In genomic region chr4:109406337-109406931, GRCh38 we compare ENCODE assay signal across 8 cellular contexts. TPM values are rescaled to one million over a fixed set of nuclear protein-coding genes. Genes with fewer than 3 reads are reported as not detected.
DNase-seq lines count a peak whose midpoint lies in the region; ATAC-seq and TF ChIP-seq lines count a peak whose summit lies in the region.

No MANE protein-coding gene starts in this region.

- H3K9ac ChIP-seq in OCI-LY3 (ENCODE audit: low read length): no peak overlapping the region

- DNase-seq in NOMO-1 (lab: John Stamatoyannopoulos, UW; ENCODE audit: unreplicated experiment in 2 of 2): peak; percentile 7 to 17
- DNase-seq in NOMO-1 treated with dmso at 0.1 percent for 144 hours (lab: John Stamatoyannopoulos, UW; ENCODE audit: unreplicated experiment): no peak
- peak; percentile 63 for DNase-seq in dedifferentiated amniotic fluid mesenchymal stem cell (ENCODE audit: extremely low spot score)
- no peak for DNase-seq in lung (ENCODE audit: low spot score)
- no peak for DNase-seq in OCI-M2 (lab: John Stamatoyannopoulos, UW; ENCODE audit: unreplicated experiment)

- H3K36me3 ChIP-seq in OCI-LY3 (replicated peaks; ENCODE audit: low read depth, low read length) (no peaks in the 10 kb centered on the region), lung (ENCODE audit: control insufficient read depth in 2 of 2, insufficient read depth in 2 of 2, low read length in 2 of 2) (no peaks in the 10 kb centered on the region)

- H3K27me3 ChIP-seq in OCI-LY3 (ENCODE audit: low read depth, low read length) (peaks cover 5% of the 10 kb centered on the region; the same call in 1 of the 2 replicates), lung (ENCODE audit: control insufficient read depth, insufficient read depth) (no peaks in the 10 kb centered on the region)

- H3K9me3 ChIP-seq in OCI-LY3 (ENCODE audit: insufficient read depth, low read length) (no peaks in the 10 kb centered on the region), lung (ENCODE audit: control insufficient read depth in 2 of 2, insufficient read depth in 1 of 2, low read length in 1 of 2) (no peaks in the 10 kb centered on the region)

- H2AFZ ChIP-seq in OCI-LY3 (ENCODE audit: low read depth, low read length): no peak overlapping the region

- peak; percentile 68 for ATAC-seq in GM19397 (IDR thresholded peaks at IDR 0.05; ENCODE audit: unreplicated experiment)
- ATAC-seq in HG03442 (IDR thresholded peaks at IDR 0.05; ENCODE audit: unreplicated experiment): peak; percentile 83
- ATAC-seq in lung (ENCODE audit: insufficient read depth, low FRiP score): no peak

- H3K4me3 ChIP-seq in OCI-LY3 (ENCODE audit: low read length) (no peak overlapping the region), lung (no peak overlapping the region)

- no peak overlapping the region for H3K27ac ChIP-seq in OCI-LY3 (ENCODE audit: low read length)
- no peak overlapping the region for H3K27ac ChIP-seq in lung (ENCODE audit: low read depth in 1 of 2, low read length in 1 of 2)

- H3K4me1 ChIP-seq in OCI-LY3 (ENCODE audit: low read length) (no peaks in the 10 kb centered on the region), lung (ENCODE audit: control insufficient read depth in 2 of 2, insufficient read depth in 2 of 2, low read length in 2 of 2) (no peaks in the 10 kb centered on the region)

- TF ChIP-seq CTCF in OCI-LY3 (IDR thresholded peaks at IDR 0.05; ENCODE audit: low read depth, low read length) (peak; percentile 80), lung (IDR thresholded peaks at IDR 0.05; ENCODE audit: control extremely low read depth, extremely low read depth) (peak; percentile 39)

- no peak overlapping the region for H3K4me2 ChIP-seq in OCI-LY3 (ENCODE audit: low read length)

- no peaks in the 10 kb centered on the region for H3K79me2 ChIP-seq in OCI-LY3 (ENCODE audit: low read length)

- no peaks in the 10 kb centered on the region for H4K20me1 ChIP-seq in OCI-LY3 (ENCODE audit: insufficient read depth, low read length)

- 11 to 14% methylated on average over 2 of the region's 2 CpGs for WGBS in lung, 2 donors

RNA-seq across cellular contexts. Expression of gene SEC24B, which starts 27.2 kb away (rescaled TPM):
- total RNA-seq in lung: 10 to 100 TPM; 24.1 to 34.8 TPM
- polyA plus RNA-seq in lung: 10 to 100 TPM in 1 of 2 donors, 1 to 10 TPM in 1; 8.0 to 12.6 TPM

Comparison
In these comparisons a context has a peak if more than half of its experiments do, and no peak if none do; other contexts are left out.
1. DNase-seq: peak in NOMO-1 (2 of 2) and dedifferentiated amniotic fluid mesenchymal stem cell (single experiment); none in NOMO-1 treated with dmso at 0.1 percent for 144 hours (single experiment), lung (single experiment) and OCI-M2 (single experiment).